ENCODE assay signal across 17 cellular contexts in the genomic region with DNA sequence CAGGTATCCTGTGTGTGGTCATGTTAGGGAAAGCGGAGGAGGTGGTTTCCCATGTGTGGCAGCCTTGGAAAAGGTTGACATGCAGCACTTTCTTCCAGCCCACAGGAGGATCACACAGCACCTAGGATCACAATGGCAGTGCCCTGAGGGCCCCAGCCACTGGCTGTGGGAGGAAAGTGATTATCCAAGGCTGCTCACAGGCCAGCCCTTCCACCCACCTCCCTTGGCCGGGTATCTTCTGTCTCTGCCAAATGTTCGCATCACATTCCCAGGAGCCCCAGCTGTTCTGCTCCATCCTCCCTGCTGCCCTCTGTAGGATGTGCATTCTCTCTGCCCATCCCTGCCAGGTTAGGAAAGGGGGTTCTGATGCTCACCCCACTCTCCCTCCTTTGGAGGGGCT. TPM values are rescaled to one million over a fixed set of nuclear protein-coding genes. Genes with fewer than 3 reads are reported as not detected.
DNase-seq lines count a peak whose midpoint lies in the region; ATAC-seq and TF ChIP-seq lines count a peak whose summit lies in the region.
"Had no signal": no experiment of that assay in that cellular context is flagged by ENCODE, and none has a peak within 500 bp of the region (broad histone marks: within the 10 kb centered on the region; RNA-seq: fewer than 3 reads in every experiment).

No MANE protein-coding gene starts in this region.

- intact Hi-C loops in ascending aorta (cut with DNase I): no loop called here

- H3K27ac Mint-ChIP-seq in H9: no peak overlapping the region; a peak in 1 of 7 replicates
- H3K27ac Mint-ChIP-seq: activated naive CD8-positive, alpha-beta T cell treated with anti-CD3 and anti-CD28 coated beads, Interleukin-2, amount 10 ng/mL, durations not matched to agents 7 days and 5 days; dendritic cell treated with granulocyte-macrophage colony-stimulating factor and Interleukin-4, amounts not matched to agents 40 ng/mL and 50 ng/mL, for 4 days; stimulated activated naive CD8-positive, alpha-beta T cell treated with anti-CD3 and anti-CD28 coated beads, Interleukin-15, Interleukin-2, amounts not matched to agents 100 ng/mL and 50 ng/mL, for 24 hours had no signal

- peaks cover 69% of the 10 kb centered on the region for H3K27me3 Mint-ChIP-seq in H9 (ENCODE audit: low read depth)

- no peak overlapping the region for H2BK15ac ChIP-seq in H9 (ENCODE audit: low read depth, low read length)

- no peaks in the 10 kb centered on the region for H3K9me3 ChIP-seq in H9 (ENCODE audit: control insufficient read depth, low read depth, low read length)
- no peaks in the 10 kb centered on the region for H3K9me3 ChIP-seq in SK-N-SH
- H3K9me3 ChIP-seq in ascending aorta: no peaks in the 10 kb centered on the region

- peaks cover 3% of the 10 kb centered on the region for H3F3A ChIP-seq in SK-N-SH (replicated peaks; ENCODE audit: insufficient read depth)

- H3K9ac ChIP-seq in H9 (ENCODE audit: extremely low read depth, insufficient read length, low read length) (no peak overlapping the region), SK-N-SH (no peak overlapping the region)

- no peak overlapping the region for H3K18ac ChIP-seq in H9 (ENCODE audit: insufficient read length, low read depth, low read length)

- no peak overlapping the region for H3K4me3 Mint-ChIP-seq in H9
- H3K4me3 Mint-ChIP-seq: activated naive CD8-positive, alpha-beta T cell treated with anti-CD3 and anti-CD28 coated beads, Interleukin-2, amount 10 ng/mL, durations not matched to agents 7 days and 5 days; dendritic cell treated with granulocyte-macrophage colony-stimulating factor and Interleukin-4, amounts not matched to agents 40 ng/mL and 50 ng/mL, for 4 days; stimulated activated naive CD8-positive, alpha-beta T cell treated with anti-CD3 and anti-CD28 coated beads, Interleukin-15, Interleukin-2, amounts not matched to agents 100 ng/mL and 50 ng/mL, for 24 hours had no signal

- no peak overlapping the region for H3K4me3 ChIP-seq in SK-N-SH (ENCODE audit: low read depth in 2 of 2, low read length in 1 of 2)
- no peak overlapping the region for H3K4me3 ChIP-seq in fibroblast of villous mesenchyme (ENCODE audit: low read depth, low read length)
- H3K4me3 ChIP-seq in ascending aorta: no peak overlapping the region

- no peak overlapping the region for H3K4me2 ChIP-seq in H9 (ENCODE audit: insufficient read depth, insufficient read length, low read length)
- H3K4me2 ChIP-seq in SK-N-SH: no peak overlapping the region

- no peak overlapping the region for H4K8ac ChIP-seq in H9 (replicated peaks; ENCODE audit: insufficient read length, low read depth, low read length)

- no peak overlapping the region for H4K5ac ChIP-seq in H9 (ENCODE audit: insufficient read length, low read depth, low read length)

- H4K20me1 ChIP-seq in H9 (ENCODE audit: control insufficient read depth, insufficient read depth, insufficient read length) (no peaks in the 10 kb centered on the region), SK-N-SH (ENCODE audit: insufficient read depth) (no peaks in the 10 kb centered on the region)

- ATAC-seq in GM18517 (IDR thresholded peaks at IDR 0.05; ENCODE audit: unreplicated experiment): no peak
- ATAC-seq: right cardiac atrium had no signal

- peak; percentile 39; the same call in 2 of the 3 replicates for TF ChIP-seq CTCF in H9 (conservative IDR thresholded peaks at IDR 0.05)
- peak; percentile 31 for TF ChIP-seq CTCF in SK-N-SH (IDR thresholded peaks at IDR 0.05)
- peak; percentile 11 for TF ChIP-seq CTCF in fibroblast of villous mesenchyme (IDR thresholded peaks at IDR 0.05; ENCODE audit: insufficient read depth, low read depth, low read length)
- TF ChIP-seq CTCF in ascending aorta (IDR thresholded peaks at IDR 0.05): no peak

- no peaks in the 10 kb centered on the region for H3K36me3 ChIP-seq in SK-N-SH (replicated peaks in 1 of 2; ENCODE audit: control insufficient read depth in 1 of 2, insufficient read depth in 2 of 2, low read length in 1 of 2)
- no peaks in the 10 kb centered on the region for H3K36me3 ChIP-seq in ascending aorta

- H2BK5ac ChIP-seq in H9 (ENCODE audit: insufficient read length, low read length): no peak overlapping the region

- no peak overlapping the region for H3K14ac ChIP-seq in H9 (ENCODE audit: insufficient read depth, low read length)

- no peak overlapping the region for H2BK12ac ChIP-seq in H9 (ENCODE audit: insufficient read length, low read depth, low read length)

- in situ Hi-C loops in ACHN (cut with HindIII; ENCODE audit: low pct_ligation_motif_present, low pct_unique_long_range_greater_than_20kb, low sequenced_read_pairs): no loop called here

- H3K36me3 Mint-ChIP-seq in H9 (ENCODE audit: insufficient read depth in 1 of 3, low read depth in 3 of 3): no peaks in the 10 kb centered on the region
- H3K36me3 Mint-ChIP-seq: activated naive CD8-positive, alpha-beta T cell treated with anti-CD3 and anti-CD28 coated beads, Interleukin-2, amount 10 ng/mL, durations not matched to agents 7 days and 5 days; naive B cell had no signal

- no peak overlapping the region for H2AK5ac ChIP-seq in H9 (ENCODE audit: insufficient read length, low read length)

- no peaks in the 10 kb centered on the region for H3K27me3 ChIP-seq in H9 (ENCODE audit: insufficient read depth, low read length)
- H3K27me3 ChIP-seq in SK-N-SH (ENCODE audit: insufficient read depth): peaks cover 59% of the 10 kb centered on the region
- H3K27me3 ChIP-seq in ascending aorta: peaks cover 22% of the 10 kb centered on the region

- no peaks in the 10 kb centered on the region for H3K79me1 ChIP-seq in H9 (ENCODE audit: insufficient read depth, low read depth, low read length, poor library complexity, severe bottlenecking)

- H4K91ac ChIP-seq in H9 (ENCODE audit: insufficient read length, low read depth, low read length): no peak overlapping the region

- H3K4me1 Mint-ChIP-seq in H9: peaks cover 2 to 24% of the 10 kb centered on the region in 2 experiments; a peak in 2 of 4 replicates

- H3K9me2 ChIP-seq in SK-N-SH: no peaks in the 10 kb centered on the region

- no peak overlapping the region for H2BK20ac ChIP-seq in H9 (ENCODE audit: low read depth, low read length, poor library complexity, severe bottlenecking)

- no peak for TF ChIP-seq EP300 in SK-N-SH (IDR thresholded peaks at IDR 0.05; ENCODE audit: borderline replicate concordance in 1 of 2, low read depth in 1 of 2, low read length in 1 of 2)

- H3K79me2 ChIP-seq in H9 (ENCODE audit: insufficient read depth, low read length) (no peaks in the 10 kb centered on the region), SK-N-SH (ENCODE audit: insufficient read depth) (no peaks in the 10 kb centered on the region)

- H3K4ac ChIP-seq in H9 (ENCODE audit: low read depth, low read length): no peak overlapping the region

- H3K23ac ChIP-seq in H9 (ENCODE audit: insufficient read length, low read depth, low read length): no peak overlapping the region

- H3K4me1 ChIP-seq in H9 (ENCODE audit: insufficient read depth, low read length) (no peaks in the 10 kb centered on the region; the same call in 1 of the 2 replicates), SK-N-SH (ENCODE audit: control insufficient read depth in 1 of 2, insufficient read depth in 2 of 2, low read depth in 1 of 2, low read length in 1 of 2) (no peaks in the 10 kb centered on the region; a peak in 1 of 4 replicates), ascending aorta (peaks cover 7 to 15% of the 10 kb centered on the region in 2 donors)

- H3K23me2 ChIP-seq in H9 (ENCODE audit: insufficient read length, low read depth, low read length, poor library complexity, severe bottlenecking): peaks cover 15% of the 10 kb centered on the region

- H3K27ac ChIP-seq in H9 (ENCODE audit: insufficient read length, low read depth, low read length): no peak overlapping the region
- no peak overlapping the region for H3K27ac ChIP-seq in SK-N-SH (ENCODE audit: low read depth in 2 of 2, low read length in 1 of 2)
- no peak overlapping the region for H3K27ac ChIP-seq in ascending aorta

- no peak overlapping the region for H3K56ac ChIP-seq in H9 (ENCODE audit: insufficient read length, low read depth, low read length)

- CTCF ChIA-PET in SK-N-SH (lab: Yijun Ruan, JAX): interaction anchor here (0.9 to 19.5 kb wide), 4 partner anchors 20 to 99 kb away, joined by 4 to 235 read pairs (median 6); no protein-coding TSS in a partner anchor

- DNase-seq in ACHN (peak; percentile 19), H9 (no peak), SK-N-SH (no peak), fibroblast of villous mesenchyme (ENCODE audit: low read depth) (no peak), ascending aorta (ENCODE audit: low spot score in 2 of 2) (no peak), GOT3 (lab: John Stamatoyannopoulos, UW) (no peak)
- no peak for DNase-seq in stimulated activated CD4-positive, alpha-beta T cell treated with anti-CD3 and anti-CD28 coated beads, Interleukin-4, amount 100 ng/mL, for 4 hours
- DNase-seq: activated naive CD8-positive, alpha-beta T cell treated with anti-CD3 and anti-CD28 coated beads, Interleukin-2, amount 10 ng/mL, durations not matched to agents 7 days and 5 days; C1 segment of cervical spinal cord; GF-D8; naive B cell; right cardiac atrium; T1000 had no signal

- H2BK120ac ChIP-seq in H9 (ENCODE audit: low read depth, low read length, poor library complexity, severe bottlenecking): no peak overlapping the region

- WGBS in H9 (ENCODE audit: extremely low coverage, insufficient read length, low lambda C conversion rate): no CpG with 5 or more reads among the region's 3 CpGs
- 25% methylated on average over 3 of the region's 3 CpGs for WGBS in SK-N-SH (ENCODE audit: low lambda C conversion rate)

- H3K9me3 Mint-ChIP-seq in H9: no peaks in the 10 kb centered on the region
- H3K9me3 Mint-ChIP-seq: activated naive CD8-positive, alpha-beta T cell treated with anti-CD3 and anti-CD28 coated beads, Interleukin-2, amount 10 ng/mL, durations not matched to agents 7 days and 5 days; dendritic cell treated with granulocyte-macrophage colony-stimulating factor and Interleukin-4, amounts not matched to agents 40 ng/mL and 50 ng/mL, for 4 days; stimulated activated naive CD8-positive, alpha-beta T cell treated with anti-CD3 and anti-CD28 coated beads, Interleukin-15, Interleukin-2, amounts not matched to agents 100 ng/mL and 50 ng/mL, for 24 hours had no signal

- POLR2A ChIA-PET in SK-N-SH (lab: Yijun Ruan, JAX): no interaction called here

- H2AFZ ChIP-seq in H9 (ENCODE audit: low read length) (no peak overlapping the region), SK-N-SH (ENCODE audit: low read depth) (no peak overlapping the region)

- TF ChIP-seq RAD21 in SK-N-SH (IDR thresholded peaks at IDR 0.05; ENCODE audit: low read length): no peak

- no peak overlapping the region for H3T11ph ChIP-seq in H9 (ENCODE audit: low read length)

RNA-seq across cellular contexts. Expression of gene MLXIPL, which starts 2.5 kb away (rescaled TPM):
- total RNA-seq in H9 (2021): 5.5 and 6.1 TPM in 2 replicates
- polyA plus RNA-seq in SK-N-SH (2012; rRNA removed): 0.21 and 0.32 TPM in 2 replicates
- polyA plus RNA-seq in SK-N-SH (2012; cell fraction: cytosol; rRNA removed): 0.03 and 0.05 TPM in 2 replicates
- 1.3 and 1.8 TPM in 2 replicates for polyA plus RNA-seq in SK-N-SH (2012; cell fraction: nucleus; rRNA removed)
- total RNA-seq in fibroblast of villous mesenchyme: not detected in 2 replicates
- total RNA-seq in ascending aorta: 297 TPM
- total RNA-seq: activated naive CD8-positive, alpha-beta T cell treated with anti-CD3 and anti-CD28 coated beads, Interleukin-2, amount 10 ng/mL, durations not matched to agents 7 days and 5 days; frontal cortex had no signal

RNA-seq across cellular contexts. Expression of gene VPS37D, which starts 40.8 kb away (rescaled TPM):
- total RNA-seq in H9 (2021) (0.85 and 1.3 TPM in 2 replicates), fibroblast of villous mesenchyme (3.0 and 4.2 TPM in 2 replicates), ascending aorta (1.3 TPM)
- polyA plus RNA-seq in SK-N-SH (2012; rRNA removed): 5.7 and 7.4 TPM in 2 replicates
- polyA plus RNA-seq in SK-N-SH (2012; cell fraction: cytosol; rRNA removed): 3.7 and 5.9 TPM in 2 replicates
- polyA plus RNA-seq in SK-N-SH (2012; cell fraction: nucleus; rRNA removed): 5.7 and 10.9 TPM in 2 replicates

RNA-seq across cellular contexts. Expression of gene TBL2, which starts 48.4 kb away (rescaled TPM):
- 24.9 and 26.7 TPM in 2 replicates for total RNA-seq in H9 (2021)
- polyA plus RNA-seq in SK-N-SH (2012; rRNA removed): 45.5 and 63.6 TPM in 2 replicates
- 21.7 and 40.1 TPM in 2 replicates for polyA plus RNA-seq in SK-N-SH (2012; cell fraction: cytosol; rRNA removed)
- polyA plus RNA-seq in SK-N-SH (2012; cell fraction: nucleus; rRNA removed): 59.0 and 76.7 TPM in 2 replicates
- 64.4 and 68.7 TPM in 2 replicates for total RNA-seq in fibroblast of villous mesenchyme
- total RNA-seq in ascending aorta: 52.9 TPM

RNA-seq across cellular contexts. Expression of gene DNAJC30, which starts 56.4 kb away (rescaled TPM):
- 8.1 and 8.7 TPM in 2 replicates for total RNA-seq in H9 (2021)
- 10.6 and 11.0 TPM in 2 replicates for polyA plus RNA-seq in SK-N-SH (2012; rRNA removed)
- 8.0 and 10.5 TPM in 2 replicates for polyA plus RNA-seq in SK-N-SH (2012; cell fraction: cytosol; rRNA removed)
- polyA plus RNA-seq in SK-N-SH (2012; cell fraction: nucleus; rRNA removed): 7.5 and 8.0 TPM in 2 replicates
- total RNA-seq in fibroblast of villous mesenchyme: 2.3 and 3.0 TPM in 2 replicates
- 16.0 TPM for total RNA-seq in ascending aorta

RNA-seq across cellular contexts. Expression of gene BUD23, which starts 56.6 kb away (rescaled TPM):
- total RNA-seq in H9 (2021): 68.5 and 78.1 TPM in 2 replicates
- polyA plus RNA-seq in SK-N-SH (2012; rRNA removed): 174 and 206 TPM in 2 replicates
- polyA plus RNA-seq in SK-N-SH (2012; cell fraction: cytosol; rRNA removed): 167 and 190 TPM in 2 replicates
- polyA plus RNA-seq in SK-N-SH (2012; cell fraction: nucleus; rRNA removed): 151 and 156 TPM in 2 replicates
- 38.0 and 39.7 TPM in 2 replicates for total RNA-seq in fibroblast of villous mesenchyme
- total RNA-seq in ascending aorta: 5.6 TPM

Comparison
In these comparisons a context has a peak if more than half of its experiments do, and no peak if none do; other contexts are left out.
1. CTCF ChIP-seq: peak in H9 (single experiment), SK-N-SH (single experiment) and fibroblast of villous mesenchyme (single experiment); none in ascending aorta (0 of 3).
2. RNA of gene MLXIPL, which starts 2.5 kb away (total RNA-seq): 297 TPM in ascending aorta (single experiment); 5.5 to 6.1 TPM in H9 and not detected in fibroblast of villous mesenchyme; every median in the first group is over 10 times any median in the second.